Comparison of ENCODE assay signal across 8 cellular contexts in the genomic region with DNA sequence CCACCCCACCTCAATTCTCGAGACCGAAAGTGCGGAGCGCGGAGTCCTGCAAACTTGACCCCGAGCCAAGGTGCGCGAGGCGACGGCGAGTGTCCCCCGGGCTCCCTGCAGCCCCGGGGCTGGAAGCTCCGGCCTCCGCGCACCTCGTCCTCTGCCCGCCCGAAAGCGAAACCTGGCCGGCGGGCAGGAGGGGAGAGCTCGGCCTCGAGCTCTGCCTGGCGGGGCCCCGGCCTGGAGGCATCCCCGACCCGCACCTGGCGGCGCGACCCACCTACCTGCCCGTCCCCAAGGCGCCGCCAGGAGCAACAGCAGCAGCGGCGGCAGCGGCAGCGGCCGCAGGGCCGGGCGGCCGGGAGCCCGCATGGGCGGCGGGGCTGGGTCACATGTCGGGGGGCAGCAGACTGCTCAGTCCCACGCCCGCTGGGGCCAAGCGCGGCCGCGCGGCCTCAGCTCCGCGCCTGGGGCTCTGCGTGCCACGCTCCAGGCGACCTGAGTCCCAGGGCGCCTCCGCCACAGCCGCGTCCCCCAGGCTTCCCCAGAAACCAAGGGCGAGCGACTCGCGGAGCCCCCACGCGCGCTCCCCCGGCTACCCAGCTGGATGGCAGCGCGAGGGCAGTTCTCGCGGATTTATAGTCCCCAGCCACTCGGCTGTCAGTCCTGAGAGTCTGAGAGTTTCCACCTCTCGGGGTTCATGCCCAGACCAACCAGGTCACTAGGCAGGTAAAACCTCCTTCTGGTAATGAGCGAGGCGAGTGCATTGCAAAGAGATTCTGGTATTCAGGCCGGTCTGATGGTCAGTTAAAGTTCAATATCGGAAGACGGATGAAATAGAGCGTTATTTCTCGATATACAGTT. TPM values are rescaled to one million over a fixed set of nuclear protein-coding genes. Genes with fewer than 3 reads are reported as not detected.
DNase-seq lines count a peak whose midpoint lies in the region; ATAC-seq and TF ChIP-seq lines count a peak whose summit lies in the region.

A gene with protein sequence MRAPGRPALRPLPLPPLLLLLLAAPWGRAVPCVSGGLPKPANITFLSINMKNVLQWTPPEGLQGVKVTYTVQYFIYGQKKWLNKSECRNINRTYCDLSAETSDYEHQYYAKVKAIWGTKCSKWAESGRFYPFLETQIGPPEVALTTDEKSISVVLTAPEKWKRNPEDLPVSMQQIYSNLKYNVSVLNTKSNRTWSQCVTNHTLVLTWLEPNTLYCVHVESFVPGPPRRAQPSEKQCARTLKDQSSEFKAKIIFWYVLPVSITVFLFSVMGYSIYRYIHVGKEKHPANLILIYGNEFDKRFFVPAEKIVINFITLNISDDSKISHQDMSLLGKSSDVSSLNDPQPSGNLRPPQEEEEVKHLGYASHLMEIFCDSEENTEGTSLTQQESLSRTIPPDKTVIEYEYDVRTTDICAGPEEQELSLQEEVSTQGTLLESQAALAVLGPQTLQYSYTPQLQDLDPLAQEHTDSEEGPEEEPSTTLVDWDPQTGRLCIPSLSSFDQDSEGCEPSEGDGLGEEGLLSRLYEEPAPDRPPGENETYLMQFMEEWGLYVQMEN (minus strand): TSS at position 600 of the 855 bp plus-strand sequence. CDS start 237 bp downstream, at position 363.

- POLR2A ChIA-PET in activated CD4-positive, alpha-beta memory T cell treated with anti-CD3 and anti-CD28 coated beads for 36 hours (lab: Charles Lee) = no interaction called here

- H3K9me3 ChIP-seq in BE2C = peaks cover 2% of the 10 kb centered on the region; the same call in 1 of the 2 replicates

- no peaks in the 10 kb centered on the region for H3K36me3 Mint-ChIP-seq in activated CD4-positive, alpha-beta memory T cell treated with anti-CD3 and anti-CD28 coated beads for 36 hours
- no peaks in the 10 kb centered on the region for H3K36me3 Mint-ChIP-seq in natural killer cell treated with Interleukin-12 subunit alpha and Interleukin-12 subunit beta and Interleukin-15 and Interleukin-18, amount 100 ng/mL, for 72 hours

- ATAC-seq in GM21529 (IDR thresholded peaks at IDR 0.05; ENCODE audit: unreplicated experiment) (peak; percentile 68), foreskin keratinocyte (peak; percentile 63)
- ATAC-seq in natural killer cell treated with Interleukin-12 subunit alpha and Interleukin-12 subunit beta and Interleukin-15 and Interleukin-18, amount 100 ng/mL, for 72 hours = peak; percentile 72 to 83

- CTCF ChIA-PET in activated CD4-positive, alpha-beta memory T cell treated with anti-CD3 and anti-CD28 coated beads for 36 hours (lab: Charles Lee) = interaction anchor here (0.6 kb wide), 1 partner anchor 197 kb away, joined by 3 read pairs; no protein-coding TSS in a partner anchor

- peaks cover 59% of the 10 kb centered on the region for H3K27me3 Mint-ChIP-seq in activated CD4-positive, alpha-beta memory T cell treated with anti-CD3 and anti-CD28 coated beads for 36 hours
- H3K27me3 Mint-ChIP-seq in natural killer cell treated with Interleukin-12 subunit alpha and Interleukin-12 subunit beta and Interleukin-15 and Interleukin-18, amount 100 ng/mL, for 72 hours = peaks cover 65 to 83% of the 10 kb centered on the region in 2 donors

- TF ChIP-seq CTCF in BE2C (IDR thresholded peaks at IDR 0.05; ENCODE audit: low read depth, low read length) = no peak
- TF ChIP-seq CTCF in foreskin keratinocyte (conservative IDR thresholded peaks at IDR 0.05) = no peak

- peak within 1 kb of the TSS; percentile 72 for H3K4me3 ChIP-seq in BE2C (ENCODE audit: low read depth, low read length)

- H3K27me3 ChIP-seq in BE2C = no peaks in the 10 kb centered on the region
- peaks cover 7% of the 10 kb centered on the region for H3K27me3 ChIP-seq in foreskin keratinocyte

- H3K36me3 ChIP-seq in BE2C = no peaks in the 10 kb centered on the region

- H3K27ac Mint-ChIP-seq in activated CD4-positive, alpha-beta memory T cell treated with anti-CD3 and anti-CD28 coated beads for 36 hours = no peak within 1 kb of the TSS
- no peak within 1 kb of the TSS for H3K27ac Mint-ChIP-seq in natural killer cell treated with Interleukin-12 subunit alpha and Interleukin-12 subunit beta and Interleukin-15 and Interleukin-18, amount 100 ng/mL, for 72 hours

- no peaks in the 10 kb centered on the region for H3K9me3 Mint-ChIP-seq in activated CD4-positive, alpha-beta memory T cell treated with anti-CD3 and anti-CD28 coated beads for 36 hours
- H3K9me3 Mint-ChIP-seq in natural killer cell treated with Interleukin-12 subunit alpha and Interleukin-12 subunit beta and Interleukin-15 and Interleukin-18, amount 100 ng/mL, for 72 hours = no peaks in the 10 kb centered on the region

- no peaks in the 10 kb centered on the region; the same call in 1 of the 2 replicates for H3K4me1 ChIP-seq in BE2C
- peaks cover 16% of the 10 kb centered on the region for H3K4me1 ChIP-seq in foreskin keratinocyte

- DNase-seq in BE2C (no peak), foreskin keratinocyte (no peak), middle frontal gyrus (ENCODE audit: extremely low spot score, low spot score) (no peak), A172 (ENCODE audit: low spot score) (no peak), SW480 (ENCODE audit: low spot score) (no peak)
- DNase-seq in activated CD4-positive, alpha-beta memory T cell treated with anti-CD3 and anti-CD28 coated beads for 36 hours = no peak
- DNase-seq in natural killer cell treated with Interleukin-12 subunit alpha and Interleukin-12 subunit beta and Interleukin-15 and Interleukin-18, amount 100 ng/mL, for 72 hours (ENCODE audit: low spot score) = peak; percentile 61

- H3K4me3 Mint-ChIP-seq in activated CD4-positive, alpha-beta memory T cell treated with anti-CD3 and anti-CD28 coated beads for 36 hours = peak within 1 kb of the TSS; percentile 72
- H3K4me3 Mint-ChIP-seq in natural killer cell treated with Interleukin-12 subunit alpha and Interleukin-12 subunit beta and Interleukin-15 and Interleukin-18, amount 100 ng/mL, for 72 hours = peak within 1 kb of the TSS; percentile 70

- H3K4me1 Mint-ChIP-seq in activated CD4-positive, alpha-beta memory T cell treated with anti-CD3 and anti-CD28 coated beads for 36 hours (ENCODE audit: low read depth) = peaks cover 3% of the 10 kb centered on the region
- H3K4me1 Mint-ChIP-seq in natural killer cell treated with Interleukin-12 subunit alpha and Interleukin-12 subunit beta and Interleukin-15 and Interleukin-18, amount 100 ng/mL, for 72 hours (ENCODE audit: low read depth in 2 of 2) = peaks cover 0 to 5% of the 10 kb centered on the region in 2 donors

- H3K27ac ChIP-seq in foreskin keratinocyte = peak within 1 kb of the TSS; percentile 3

- intact Hi-C loops in activated CD4-positive, alpha-beta memory T cell treated with anti-CD3 and anti-CD28 coated beads for 36 hours (cut with micrococcal nuclease) = no loop called here

RNA-seq across cellular contexts. Expression of the gene that starts here (rescaled TPM):
- 0.39 TPM for polyA plus RNA-seq in BE2C (2012; ENCODE audit: insufficient read depth, insufficient read length, low read depth)
- total RNA-seq in activated CD4-positive, alpha-beta memory T cell treated with anti-CD3 and anti-CD28 coated beads for 36 hours = not detected
- 1.2 and 1.7 TPM in 2 replicates for total RNA-seq in foreskin keratinocyte
- polyA plus RNA-seq in foreskin keratinocyte = 0.75 and 1.4 TPM in 2 replicates
- not detected for total RNA-seq in natural killer cell treated with Interleukin-12 subunit alpha and Interleukin-12 subunit beta and Interleukin-15 and Interleukin-18, amount 100 ng/mL, for 72 hours
- not detected in 2 replicates for total RNA-seq in A172 (2014; rRNA removed; shearing (Covaris generic))

Comparison
In these comparisons a context has a peak if more than half of its experiments do, and no peak if none do; other contexts are left out.
1. Peak in DNase-seq and ATAC-seq in natural killer cell treated with Interleukin-12 subunit alpha and Interleukin-12 subunit beta and Interleukin-15 and Interleukin-18, amount 100 ng/mL, for 72 hours; RNA of the gene not detected or under 1 TPM.